In genomic region chr19:8831373-8831772, GRCh38 we compare ENCODE assay signal across 8 cellular contexts. TPM values are rescaled to one million over a fixed set of nuclear protein-coding genes. Genes with fewer than 3 reads are reported as not detected.
DNase-seq lines count a peak whose midpoint lies in the region; ATAC-seq and TF ChIP-seq lines count a peak whose summit lies in the region.

No MANE protein-coding gene starts in this region.

- peak overlapping the region; percentile 70 to 90 (median 83) for H3K4me3 ChIP-seq in BLaER1 treated with 17β-estradiol and CSF1 and Interleukin-3, amounts not matched to agents 10 nM and 100 nM
- H3K4me3 ChIP-seq in coronary artery (peak overlapping the region; percentile 99), neural cell (ENCODE audit: low read length) (peak overlapping the region; percentile 92)

- TF ChIP-seq EP300 in neural cell (conservative IDR thresholded peaks at IDR 0.05; ENCODE audit: poor library complexity, severe bottlenecking): no peak

- TF ChIP-seq CTCF in coronary artery (IDR thresholded peaks at IDR 0.05): no peak
- no peak for TF ChIP-seq CTCF in neural cell (IDR thresholded peaks at IDR 0.05; ENCODE audit: poor library complexity, severe bottlenecking)

- peak overlapping the region; percentile 10 for H2AFZ ChIP-seq in neural cell (ENCODE audit: low read depth, low read length)

- peaks cover 7 to 50% (median 16%) of the 10 kb centered on the region in 11 experiments; a peak in 18 of 22 replicates for H3K9me3 ChIP-seq in BLaER1 treated with 17β-estradiol and CSF1 and Interleukin-3, amounts not matched to agents 10 nM and 100 nM (replicated peaks in 1 of 11)
- no peaks in the 10 kb centered on the region for H3K9me3 ChIP-seq in neural cell (ENCODE audit: low read length)

- no peak for TF ChIP-seq RAD21 in neural cell (conservative IDR thresholded peaks at IDR 0.05)

- peak overlapping the region; percentile 77 to 94 (median 88) for H3K4me2 ChIP-seq in BLaER1 treated with 17β-estradiol and CSF1 and Interleukin-3, amounts not matched to agents 10 nM and 100 nM
- H3K4me2 ChIP-seq in neural cell (ENCODE audit: low read length): peak overlapping the region; percentile 46

- no peaks in the 10 kb centered on the region for H3K27me3 ChIP-seq in BLaER1 treated with 17β-estradiol and CSF1 and Interleukin-3, amounts not matched to agents 10 nM and 100 nM
- H3K27me3 ChIP-seq in neural cell (ENCODE audit: insufficient read depth, low read depth, low read length): no peaks in the 10 kb centered on the region

- no peaks in the 10 kb centered on the region for H3F3A ChIP-seq in neural cell (ENCODE audit: insufficient read depth, low read length, poor library complexity, severe bottlenecking)

- DNase-seq in M059J (ENCODE audit: low read depth) (peak; percentile 4), coronary artery (ENCODE audit: low spot score) (no peak), HPDE6-E6E7 (ENCODE audit: extremely low spot score) (no peak), AG08396 (ENCODE audit: low spot score) (no peak)
- DNase-seq in stimulated activated CD4-positive, alpha-beta T cell treated with anti-CD3 and anti-CD28 coated beads, Interleukin-1b, Interleukin-23, amount 100 ng/mL, for 48 hours: no peak

- H3K36me3 ChIP-seq in BLaER1 treated with 17β-estradiol and CSF1 and Interleukin-3, amounts not matched to agents 10 nM and 100 nM: peaks cover 5 to 42% (median 22%) of the 10 kb centered on the region in 11 experiments; a peak in 18 of 22 replicates
- H3K36me3 ChIP-seq in neural cell (ENCODE audit: insufficient read depth, low read length): peaks cover 5% of the 10 kb centered on the region

- peaks cover 4% of the 10 kb centered on the region for H3K79me2 ChIP-seq in neural cell (replicated peaks; ENCODE audit: insufficient read depth, low read length)

- H3K4me1 ChIP-seq in BLaER1 treated with 17β-estradiol and CSF1 and Interleukin-3, amounts not matched to agents 10 nM and 100 nM: peaks cover 9 to 28% (median 11%) of the 10 kb centered on the region in 10 experiments

- peak overlapping the region; percentile 94 to 99 (median 98) for H3K27ac ChIP-seq in BLaER1 treated with 17β-estradiol and CSF1 and Interleukin-3, amounts not matched to agents 10 nM and 100 nM
- peak overlapping the region in 1 of 2 donors; percentile 99 for H3K27ac ChIP-seq in coronary artery
- H3K27ac ChIP-seq in neural cell (ENCODE audit: low read length): peak overlapping the region; percentile 86

- H3K9ac ChIP-seq in BLaER1 treated with 17β-estradiol and CSF1 and Interleukin-3, amounts not matched to agents 10 nM and 100 nM: peak overlapping the region; percentile 92 to 98 (median 96)
- peak overlapping the region; percentile 87 for H3K9ac ChIP-seq in neural cell (ENCODE audit: low read length)

- H3K9me2 ChIP-seq in neural cell (ENCODE audit: insufficient read depth, low read length): no peaks in the 10 kb centered on the region

- no peak for ATAC-seq in HG03442 (IDR thresholded peaks at IDR 0.05; ENCODE audit: unreplicated experiment)

- H4K20me1 ChIP-seq in BLaER1 treated with 17β-estradiol and CSF1 and Interleukin-3, amounts not matched to agents 10 nM and 100 nM: no peaks in the 10 kb centered on the region
- no peaks in the 10 kb centered on the region for H4K20me1 ChIP-seq in neural cell (ENCODE audit: insufficient read depth)

TF ChIP-seq in neural cell, 6 proteins besides CTCF, POLR2A, EP300 and RAD21:
- TF ChIP-seq REST (IDR thresholded peaks at IDR 0.05; ENCODE audit: borderline replicate concordance) (no peak), TAF1 (IDR thresholded peaks at IDR 0.05; ENCODE audit: low read depth) (no peak), SMC3 (conservative IDR thresholded peaks at IDR 0.05; ENCODE audit: poor library complexity) (no peak), EZH2 (IDR thresholded peaks at IDR 0.05; ENCODE audit: borderline replicate concordance, insufficient read depth, low read length, poor library complexity, severe bottlenecking) (no peak), MXI1 (conservative IDR thresholded peaks at IDR 0.05; ENCODE audit: poor library complexity, severe bottlenecking) (no peak), POLR2AphosphoS5 (IDR thresholded peaks at IDR 0.05) (no peak)

RNA-seq across cellular contexts. Expression of gene ZNF558, which starts 0.7 kb away (rescaled TPM):
- 4.5 and 20.4 TPM in 2 replicates for total RNA-seq in M059J (2014; rRNA removed; shearing (Covaris generic))
- 65.7 and 67.0 TPM in 2 replicates for polyA plus RNA-seq in neural cell
- polyA minus RNA-seq in neural cell: 66.4 and 72.8 TPM in 2 replicates

RNA-seq across cellular contexts. Expression of gene MBD3L1, which starts 0.8 kb away (rescaled TPM):
- total RNA-seq in M059J (2014; rRNA removed; shearing (Covaris generic)): not detected in 2 replicates
- polyA plus RNA-seq in neural cell: not detected in 2 replicates
- polyA minus RNA-seq in neural cell: not detected in 2 replicates
